1 cellular context compared by ENCODE assay signal in genomic region chr2:135876066-135876711, GRCh38.
A peak's percentile ranks its signal among the peaks of the same experiment; 100 is the strongest.
TF ChIP-seq lines count a peak whose summit lies in the region.

TSS of gene MCM6 (minus strand) at chr2:135876443. CDS start at chr2:135876365, 78 bp downstream.

TF ChIP-seq in HepG2, 621 proteins besides CTCF, POLR2A, EP300 and RAD21 (continued from another document and continues in another):
- TF ChIP-seq AKNA (CRISPR knock-in tag; IDR thresholded peaks at IDR 0.05; ENCODE audit: borderline replicate concordance) (no peak), NCOR1 (IDR thresholded peaks at IDR 0.05; ENCODE audit: borderline replicate concordance, low read length) (no peak), CHD4 (IDR thresholded peaks at IDR 0.05; ENCODE audit: borderline replicate concordance, low read length) (no peak), ZNF337 (CRISPR knock-in tag; IDR thresholded peaks at IDR 0.05; ENCODE audit: borderline replicate concordance, low read depth) (no peak), MED13 (CRISPR knock-in tag; IDR thresholded peaks at IDR 0.05) (peak; percentile 88), STAT6 (CRISPR knock-in tag; IDR thresholded peaks at IDR 0.05; ENCODE audit: borderline replicate concordance) (no peak), KMT2A (CRISPR knock-in tag; IDR thresholded peaks at IDR 0.05) (peak; percentile 74; the same call in 1 of the 2 replicates), ZBTB39 (CRISPR knock-in tag; IDR thresholded peaks at IDR 0.05) (no peak), GTF2F1 (IDR thresholded peaks at IDR 0.05; ENCODE audit: low read length) (no peak), ZNF484 (CRISPR knock-in tag; IDR thresholded peaks at IDR 0.05; ENCODE audit: borderline replicate concordance, low read depth) (no peak), REST (IDR thresholded peaks at IDR 0.05; ENCODE audit: borderline replicate concordance in 1 of 2, low read depth in 1 of 2, low read length in 2 of 2) (no peak), HHEX (CRISPR knock-in tag; IDR thresholded peaks at IDR 0.05) (no peak), ZNF441 (CRISPR knock-in tag; IDR thresholded peaks at IDR 0.05; ENCODE audit: borderline replicate concordance) (peak; percentile 44; the same call in 1 of the 2 replicates), SMAD3 (CRISPR knock-in tag; IDR thresholded peaks at IDR 0.05) (no peak), THYN1 (CRISPR knock-in tag; IDR thresholded peaks at IDR 0.05; ENCODE audit: borderline replicate concordance, low read depth) (no peak), BCL3 (CRISPR knock-in tag; IDR thresholded peaks at IDR 0.05) (no peak; the same call in 1 of the 2 replicates), RAD51 (IDR thresholded peaks at IDR 0.05; ENCODE audit: borderline replicate concordance) (no peak), ZNF274 (CRISPR knock-in tag; IDR thresholded peaks at IDR 0.05) (peak; percentile 54; the same call in 1 of the 2 replicates), SMYD3 (CRISPR knock-in tag; IDR thresholded peaks at IDR 0.05) (peak; percentile 89), MTA3 (CRISPR knock-in tag; IDR thresholded peaks at IDR 0.05) (no peak), PPARG (CRISPR knock-in tag; conservative IDR thresholded peaks at IDR 0.05) (0 out of 2 replicates have a peak, but pooled peaks have one; percentile 46), TARDBP (CRISPR knock-in tag; IDR thresholded peaks at IDR 0.05) (no peak), ZMYM3 (CRISPR knock-in tag; IDR thresholded peaks at IDR 0.05) (no peak), ARID2 (CRISPR knock-in tag; IDR thresholded peaks at IDR 0.05; ENCODE audit: borderline replicate concordance) (peak; percentile 73; the same call in 1 of the 2 replicates), ZBTB49 (CRISPR knock-in tag; IDR thresholded peaks at IDR 0.05; ENCODE audit: borderline replicate concordance) (no peak), TEAD2 (CRISPR knock-in tag; IDR thresholded peaks at IDR 0.05) (no peak), ZNF256 (CRISPR knock-in tag; conservative IDR thresholded peaks at IDR 0.05) (peak; percentile 87; the same call in 1 of the 2 replicates), ZNF768 (CRISPR knock-in tag; IDR thresholded peaks at IDR 0.05) (peak; percentile 14; the same call in 1 of the 2 replicates), SMAD9 (CRISPR knock-in tag; IDR thresholded peaks at IDR 0.05) (no peak), CHD2 (IDR thresholded peaks at IDR 0.05; ENCODE audit: low read depth, low read length) (no peak), ZNF446 (CRISPR knock-in tag; IDR thresholded peaks at IDR 0.05) (peak; percentile 76; the same call in 1 of the 2 replicates), FIP1L1 (IDR thresholded peaks at IDR 0.05; ENCODE audit: borderline replicate concordance, insufficient read depth, low read depth, low read length) (no peak), HNF1B (CRISPR knock-in tag; IDR thresholded peaks at IDR 0.05) (no peak), ZNF292 (CRISPR knock-in tag; IDR thresholded peaks at IDR 0.05; ENCODE audit: borderline replicate concordance, low read depth) (no peak), ZNF782 (CRISPR knock-in tag; IDR thresholded peaks at IDR 0.05; ENCODE audit: borderline replicate concordance) (0 out of 2 replicates have a peak, but pooled peaks have one; percentile 21), ZNF260 (CRISPR knock-in tag; IDR thresholded peaks at IDR 0.05; ENCODE audit: borderline replicate concordance, low read depth) (no peak), POLR2G (IDR thresholded peaks at IDR 0.05; ENCODE audit: low read depth, low read length) (0 out of 2 replicates have a peak, but pooled peaks have one; percentile 23), SAP130 (CRISPR knock-in tag; IDR thresholded peaks at IDR 0.05; ENCODE audit: low read depth) (peak; percentile 69), GPBP1L1 (CRISPR knock-in tag; IDR thresholded peaks at IDR 0.05) (no peak), KLF13 (CRISPR knock-in tag; IDR thresholded peaks at IDR 0.05) (no peak)
